1 cellular context compared by ENCODE assay signal in the genomic region with DNA sequence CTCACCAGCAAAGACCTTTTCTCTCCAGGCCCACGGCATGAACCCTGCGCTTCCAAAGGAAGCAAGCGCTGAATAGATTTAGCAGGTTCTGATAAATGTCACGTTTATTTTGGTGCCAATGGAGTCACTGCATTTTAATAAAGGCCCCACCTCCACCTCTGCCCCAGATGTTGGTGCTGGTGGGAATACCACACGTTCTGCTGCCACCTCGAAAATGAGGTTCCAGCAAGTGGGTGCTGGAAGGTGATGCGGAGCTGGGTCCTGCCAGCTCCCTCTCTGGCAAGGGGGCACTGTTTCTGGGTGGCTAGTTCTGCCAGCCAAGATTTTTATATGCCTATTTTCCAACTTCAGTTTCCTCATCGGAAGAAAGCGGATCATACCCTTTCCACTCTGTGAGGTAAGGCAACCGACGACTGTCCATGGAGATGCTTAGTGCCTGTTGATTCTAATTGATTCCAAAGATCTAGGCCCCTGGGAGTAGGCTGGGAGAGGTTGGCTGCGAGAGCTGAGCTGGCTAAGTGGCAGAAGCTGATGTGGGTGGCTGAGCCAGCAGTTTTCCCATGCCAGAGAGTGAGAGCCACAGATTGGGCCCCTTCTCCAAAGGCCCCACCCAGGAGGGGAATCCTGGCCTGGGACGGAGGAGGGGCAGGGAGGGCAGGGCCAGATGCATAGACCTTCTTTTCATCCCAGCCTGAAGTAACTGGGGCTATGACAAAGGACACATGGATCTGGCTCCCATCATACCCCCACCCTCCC.
TF ChIP-seq lines count a peak whose summit lies in the region.

No MANE protein-coding gene starts in this region.

TF ChIP-seq in SK-N-SH treated with all-trans-retinoic acid at 6 μM for 48 hours, 23 proteins besides CTCF, POLR2A, EP300 and RAD21 (continued from another document):
- TF ChIP-seq, protein P1, sequence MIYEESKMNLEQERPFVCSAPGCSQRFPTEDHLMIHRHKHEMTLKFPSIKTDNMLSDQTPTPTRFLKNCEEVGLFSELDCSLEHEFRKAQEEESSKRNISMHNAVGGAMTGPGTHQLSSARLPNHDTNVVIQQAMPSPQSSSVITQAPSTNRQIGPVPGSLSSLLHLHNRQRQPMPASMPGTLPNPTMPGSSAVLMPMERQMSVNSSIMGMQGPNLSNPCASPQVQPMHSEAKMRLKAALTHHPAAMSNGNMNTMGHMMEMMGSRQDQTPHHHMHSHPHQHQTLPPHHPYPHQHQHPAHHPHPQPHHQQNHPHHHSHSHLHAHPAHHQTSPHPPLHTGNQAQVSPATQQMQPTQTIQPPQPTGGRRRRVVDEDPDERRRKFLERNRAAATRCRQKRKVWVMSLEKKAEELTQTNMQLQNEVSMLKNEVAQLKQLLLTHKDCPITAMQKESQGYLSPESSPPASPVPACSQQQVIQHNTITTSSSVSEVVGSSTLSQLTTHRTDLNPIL (CRISPR knock-in tag; IDR thresholded peaks at IDR 0.05; ENCODE audit: low read depth), result no peak
- no peak for TF ChIP-seq ZNF565 (CRISPR knock-in tag; conservative IDR thresholded peaks at IDR 0.05; ENCODE audit: low read depth)
